In genomic region chr1:161073474-161074121, GRCh38 we compare ENCODE assay signal across 1 cellular context.
TF ChIP-seq lines count a peak whose summit lies in the region.

No MANE protein-coding gene starts in this region.

TF ChIP-seq in HEK293, 187 proteins besides CTCF, POLR2A, EP300 and RAD21 (continued from another document):
- no peak for TF ChIP-seq ZNF18 (tag by site-specific recombination; IDR thresholded peaks at IDR 0.05)
- no peak for TF ChIP-seq ZNF548 (tag by site-specific recombination; IDR thresholded peaks at IDR 0.05)
- TF ChIP-seq, protein P1, sequence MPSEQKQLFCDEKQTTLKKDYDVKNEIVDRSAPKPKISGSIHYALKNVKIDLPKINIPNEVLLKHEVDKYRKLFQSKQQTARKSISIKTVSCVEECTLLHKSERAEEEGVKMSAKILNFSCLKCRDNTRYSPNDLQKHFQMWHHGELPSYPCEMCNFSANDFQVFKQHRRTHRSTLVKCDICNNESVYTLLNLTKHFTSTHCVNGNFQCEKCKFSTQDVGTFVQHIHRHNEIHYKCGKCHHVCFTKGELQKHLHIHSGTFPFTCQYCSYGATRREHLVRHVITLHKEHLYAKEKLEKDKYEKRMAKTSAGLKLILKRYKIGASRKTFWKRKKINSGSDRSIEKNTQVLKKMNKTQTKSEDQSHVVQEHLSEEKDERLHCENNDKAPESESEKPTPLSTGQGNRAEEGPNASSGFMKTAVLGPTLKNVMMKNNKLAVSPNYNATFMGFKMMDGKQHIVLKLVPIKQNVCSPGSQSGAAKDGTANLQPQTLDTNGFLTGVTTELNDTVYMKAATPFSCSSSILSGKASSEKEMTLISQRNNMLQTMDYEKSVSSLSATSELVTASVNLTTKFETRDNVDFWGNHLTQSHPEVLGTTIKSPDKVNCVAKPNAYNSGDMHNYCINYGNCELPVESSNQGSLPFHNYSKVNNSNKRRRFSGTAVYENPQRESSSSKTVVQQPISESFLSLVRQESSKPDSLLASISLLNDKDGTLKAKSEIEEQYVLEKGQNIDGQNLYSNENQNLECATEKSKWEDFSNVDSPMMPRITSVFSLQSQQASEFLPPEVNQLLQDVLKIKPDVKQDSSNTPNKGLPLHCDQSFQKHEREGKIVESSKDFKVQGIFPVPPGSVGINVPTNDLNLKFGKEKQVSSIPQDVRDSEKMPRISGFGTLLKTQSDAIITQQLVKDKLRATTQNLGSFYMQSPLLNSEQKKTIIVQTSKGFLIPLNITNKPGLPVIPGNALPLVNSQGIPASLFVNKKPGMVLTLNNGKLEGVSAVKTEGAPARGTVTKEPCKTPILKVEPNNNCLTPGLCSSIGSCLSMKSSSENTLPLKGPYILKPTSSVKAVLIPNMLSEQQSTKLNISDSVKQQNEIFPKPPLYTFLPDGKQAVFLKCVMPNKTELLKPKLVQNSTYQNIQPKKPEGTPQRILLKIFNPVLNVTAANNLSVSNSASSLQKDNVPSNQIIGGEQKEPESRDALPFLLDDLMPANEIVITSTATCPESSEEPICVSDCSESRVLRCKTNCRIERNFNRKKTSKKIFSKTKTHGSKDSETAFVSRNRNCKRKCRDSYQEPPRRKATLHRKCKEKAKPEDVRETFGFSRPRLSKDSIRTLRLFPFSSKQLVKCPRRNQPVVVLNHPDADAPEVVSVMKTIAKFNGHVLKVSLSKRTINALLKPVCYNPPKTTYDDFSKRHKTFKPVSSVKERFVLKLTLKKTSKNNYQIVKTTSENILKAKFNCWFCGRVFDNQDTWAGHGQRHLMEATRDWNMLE (tag by site-specific recombination; conservative IDR thresholded peaks at IDR 0.05; ENCODE audit: low read depth): no peak
- TF ChIP-seq, protein P2, sequence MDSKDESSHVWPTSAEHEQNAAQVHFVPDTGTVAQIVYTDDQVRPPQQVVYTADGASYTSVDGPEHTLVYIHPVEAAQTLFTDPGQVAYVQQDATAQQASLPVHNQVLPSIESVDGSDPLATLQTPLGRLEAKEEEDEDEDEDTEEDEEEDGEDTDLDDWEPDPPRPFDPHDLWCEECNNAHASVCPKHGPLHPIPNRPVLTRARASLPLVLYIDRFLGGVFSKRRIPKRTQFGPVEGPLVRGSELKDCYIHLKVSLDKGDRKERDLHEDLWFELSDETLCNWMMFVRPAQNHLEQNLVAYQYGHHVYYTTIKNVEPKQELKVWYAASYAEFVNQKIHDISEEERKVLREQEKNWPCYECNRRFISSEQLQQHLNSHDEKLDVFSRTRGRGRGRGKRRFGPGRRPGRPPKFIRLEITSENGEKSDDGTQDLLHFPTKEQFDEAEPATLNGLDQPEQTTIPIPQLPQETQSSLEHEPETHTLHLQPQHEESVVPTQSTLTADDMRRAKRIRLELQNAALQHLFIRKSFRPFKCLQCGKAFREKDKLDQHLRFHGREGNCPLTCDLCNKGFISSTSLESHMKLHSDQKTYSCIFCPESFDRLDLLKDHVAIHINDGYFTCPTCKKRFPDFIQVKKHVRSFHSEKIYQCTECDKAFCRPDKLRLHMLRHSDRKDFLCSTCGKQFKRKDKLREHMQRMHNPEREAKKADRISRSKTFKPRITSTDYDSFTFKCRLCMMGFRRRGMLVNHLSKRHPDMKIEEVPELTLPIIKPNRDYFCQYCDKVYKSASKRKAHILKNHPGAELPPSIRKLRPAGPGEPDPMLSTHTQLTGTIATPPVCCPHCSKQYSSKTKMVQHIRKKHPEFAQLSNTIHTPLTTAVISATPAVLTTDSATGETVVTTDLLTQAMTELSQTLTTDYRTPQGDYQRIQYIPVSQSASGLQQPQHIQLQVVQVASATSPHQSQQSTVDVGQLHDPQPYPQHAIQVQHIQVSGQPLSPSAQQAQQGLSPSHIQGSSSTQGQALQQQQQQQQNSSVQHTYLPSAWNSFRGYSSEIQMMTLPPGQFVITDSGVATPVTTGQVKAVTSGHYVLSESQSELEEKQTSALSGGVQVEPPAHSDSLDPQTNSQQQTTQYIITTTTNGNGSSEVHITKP (tag by site-specific recombination; IDR thresholded peaks at IDR 0.05): 0 out of 2 replicates have a peak, but pooled peaks have one; percentile 11
- TF ChIP-seq ZFP41 (tag by site-specific recombination; IDR thresholded peaks at IDR 0.05; ENCODE audit: borderline replicate concordance): no peak
- no peak for TF ChIP-seq ZNF639 (tag by site-specific recombination; IDR thresholded peaks at IDR 0.05)
- TF ChIP-seq ZNF155 (tag by site-specific recombination; IDR thresholded peaks at IDR 0.05): no peak
- no peak for TF ChIP-seq ZNF571 (tag by site-specific recombination; IDR thresholded peaks at IDR 0.05)
- TF ChIP-seq KLF9 (tag by site-specific recombination; IDR thresholded peaks at IDR 0.05; ENCODE audit: low read depth): no peak
- TF ChIP-seq HOXC10 (CRISPR knock-in tag; IDR thresholded peaks at IDR 0.05): no peak
- no peak for TF ChIP-seq TRIM28 (IDR thresholded peaks at IDR 0.05; ENCODE audit: borderline replicate concordance, low read length)
- TF ChIP-seq TSHZ1 (tag by site-specific recombination; IDR thresholded peaks at IDR 0.05; ENCODE audit: borderline replicate concordance): no peak
- TF ChIP-seq, protein P3, sequence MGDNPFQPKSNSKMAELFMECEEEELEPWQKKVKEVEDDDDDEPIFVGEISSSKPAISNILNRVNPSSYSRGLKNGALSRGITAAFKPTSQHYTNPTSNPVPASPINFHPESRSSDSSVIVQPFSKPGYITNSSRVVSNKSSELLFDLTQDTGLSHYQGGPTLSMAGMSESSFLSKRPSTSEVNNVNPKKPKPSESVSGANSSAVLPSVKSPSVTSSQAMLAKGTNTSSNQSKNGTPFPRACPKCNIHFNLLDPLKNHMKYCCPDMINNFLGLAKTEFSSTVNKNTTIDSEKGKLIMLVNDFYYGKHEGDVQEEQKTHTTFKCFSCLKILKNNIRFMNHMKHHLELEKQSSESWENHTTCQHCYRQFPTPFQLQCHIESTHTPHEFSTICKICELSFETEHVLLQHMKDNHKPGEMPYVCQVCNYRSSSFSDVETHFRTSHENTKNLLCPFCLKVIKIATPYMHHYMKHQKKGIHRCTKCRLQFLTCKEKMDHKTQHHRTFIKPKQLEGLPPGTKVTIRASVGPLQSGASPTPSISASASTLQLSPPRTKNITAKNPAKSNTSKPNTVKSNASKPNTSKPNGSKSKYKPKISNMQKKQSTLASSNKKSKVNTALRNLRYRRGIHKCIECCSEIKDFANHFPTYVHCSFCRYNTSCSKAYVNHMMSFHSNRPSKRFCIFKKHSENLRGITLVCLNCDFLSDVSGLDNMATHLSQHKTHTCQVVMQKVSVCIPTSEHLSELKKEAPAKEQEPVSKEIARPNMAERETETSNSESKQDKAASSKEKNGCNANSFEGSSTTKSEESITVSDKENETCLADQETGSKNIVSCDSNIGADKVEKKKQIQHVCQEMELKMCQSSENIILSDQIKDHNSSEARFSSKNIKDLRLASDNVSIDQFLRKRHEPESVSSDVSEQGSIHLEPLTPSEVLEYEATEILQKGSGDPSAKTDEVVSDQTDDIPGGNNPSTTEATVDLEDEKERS (tag by site-specific recombination; IDR thresholded peaks at IDR 0.05): no peak
- peak; percentile 50; the same call in 1 of the 2 replicates for TF ChIP-seq KLF1 (tag by site-specific recombination; IDR thresholded peaks at IDR 0.05)
- TF ChIP-seq, protein P4, sequence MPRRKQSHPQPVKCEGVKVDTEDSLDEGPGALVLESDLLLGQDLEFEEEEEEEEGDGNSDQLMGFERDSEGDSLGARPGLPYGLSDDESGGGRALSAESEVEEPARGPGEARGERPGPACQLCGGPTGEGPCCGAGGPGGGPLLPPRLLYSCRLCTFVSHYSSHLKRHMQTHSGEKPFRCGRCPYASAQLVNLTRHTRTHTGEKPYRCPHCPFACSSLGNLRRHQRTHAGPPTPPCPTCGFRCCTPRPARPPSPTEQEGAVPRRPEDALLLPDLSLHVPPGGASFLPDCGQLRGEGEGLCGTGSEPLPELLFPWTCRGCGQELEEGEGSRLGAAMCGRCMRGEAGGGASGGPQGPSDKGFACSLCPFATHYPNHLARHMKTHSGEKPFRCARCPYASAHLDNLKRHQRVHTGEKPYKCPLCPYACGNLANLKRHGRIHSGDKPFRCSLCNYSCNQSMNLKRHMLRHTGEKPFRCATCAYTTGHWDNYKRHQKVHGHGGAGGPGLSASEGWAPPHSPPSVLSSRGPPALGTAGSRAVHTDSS (tag by site-specific recombination; IDR thresholded peaks at IDR 0.05): no peak
